7 cellular contexts compared by ENCODE assay signal in the genomic region with DNA sequence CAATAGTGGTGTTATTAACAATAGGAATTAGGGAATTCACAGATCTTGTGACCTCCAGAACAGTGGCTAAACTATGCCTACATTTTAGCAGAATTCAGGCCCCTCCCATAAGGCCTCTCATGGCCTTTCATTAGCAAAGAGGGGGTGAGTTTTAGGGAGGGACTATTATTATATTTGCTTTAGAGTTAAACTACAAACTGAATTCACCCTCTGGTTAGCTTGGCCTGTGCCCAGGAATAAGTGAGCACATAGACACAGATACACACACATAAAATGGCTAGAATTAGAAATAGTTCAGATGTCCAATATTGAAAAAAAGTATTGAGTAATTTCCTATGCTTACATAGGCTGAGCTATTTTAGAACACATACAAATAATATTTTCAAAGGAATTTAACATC.
"Had no signal": no experiment of that assay in that cellular context is flagged by ENCODE, and none has a peak within 500 bp of the region (broad histone marks: within the 10 kb centered on the region; RNA-seq: fewer than 3 reads in every experiment).

No MANE protein-coding gene starts in this region.

- ATAC-seq: K562 had no signal

- H3K27ac ChIP-seq: HL-60, KMS-11 had no signal

- DNase-seq: IMR-90, KBM-7, KG1 had no signal

- H3K9ac ChIP-seq: KMS-11 had no signal

- H3K4me3 ChIP-seq: K562 had no signal

- FAIRE-seq: HTR-8/SVneo, K562 had no signal

- H3K4me2 ChIP-seq: KMS-11 had no signal
